3 cellular contexts compared by ENCODE assay signal in the genomic region with DNA sequence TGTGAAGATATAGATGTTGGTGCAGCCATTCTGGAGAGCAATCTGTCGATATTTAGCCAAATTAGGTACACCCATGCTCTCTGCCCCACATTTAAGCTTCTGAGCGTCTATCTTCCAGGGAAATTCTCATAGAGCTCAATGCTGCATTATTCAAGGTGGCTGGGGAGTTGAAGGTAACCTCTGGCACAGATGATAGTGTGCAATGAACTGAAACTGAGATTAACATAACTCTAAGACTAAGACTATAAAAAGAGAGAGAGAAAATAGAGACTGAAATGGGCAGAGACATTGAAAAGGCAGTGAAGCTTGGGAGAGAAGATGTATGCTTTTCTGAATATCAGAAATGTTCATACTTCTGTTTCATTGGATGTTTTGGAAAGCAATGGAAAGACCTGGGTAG.
"Had no signal": no experiment of that assay in that cellular context is flagged by ENCODE, and none has a peak within 500 bp of the region (broad histone marks: within the 10 kb centered on the region; RNA-seq: fewer than 3 reads in every experiment).

No MANE protein-coding gene starts in this region.

- H3K4me3 ChIP-seq: GM12878 had no signal

- ATAC-seq: GM12878 had no signal

- DNase-seq: GDM1, GF-D8 had no signal
